In genomic region chr2:73980566-73980965, GRCh38 we compare ENCODE assay signal across 11 cellular contexts. TPM values are rescaled to one million over a fixed set of nuclear protein-coding genes. Genes with fewer than 3 reads are reported as not detected.
DNase-seq lines count a peak whose midpoint lies in the region; FAIRE-seq and TF ChIP-seq lines count a peak whose summit lies in the region.
"Had no signal": no experiment of that assay in that cellular context is flagged by ENCODE, and none has a peak within 500 bp of the region (broad histone marks: within the 10 kb centered on the region; RNA-seq: fewer than 3 reads in every experiment).

No MANE protein-coding gene starts in this region.

- H3K4me3 ChIP-seq in NT2/D1 (ENCODE audit: insufficient read length, low read depth) = peak overlapping the region; percentile 36
- no peak overlapping the region for H3K4me3 ChIP-seq in endothelial cell of umbilical vein (replicated peaks in 1 of 3; ENCODE audit: insufficient read depth in 1 of 3, low read depth in 1 of 3, low read length in 3 of 3)
- no peak overlapping the region for H3K4me3 ChIP-seq in small intestine (ENCODE audit: low read depth in 1 of 2, low read length in 2 of 2)
- H3K4me3 ChIP-seq: body of pancreas had no signal

- no peak overlapping the region for H2AFZ ChIP-seq in endothelial cell of umbilical vein (ENCODE audit: low read depth, low read length)

- intact Hi-C loops in activated CD4-positive, alpha-beta T cell treated with anti-CD3 and anti-CD28 coated beads, Interleukin-2, amount 10 ng/mL, durations not matched to agents 24 days and 14 days (cut with micrococcal nuclease) = no loop called here
- intact Hi-C loops in endothelial cell of umbilical vein (cut with micrococcal nuclease) = loop anchor here (10.0 kb wide), 1 partner anchor 164 kb away; the partner anchor contains the start of gene BOLA3

- BruUV-seq in endothelial cell of umbilical vein (replicated peaks; lab: Mats Ljungman, UMichigan) = no TSS peak

- in situ Hi-C loops in GM13977 (cut with MboI; ENCODE audit: low pct_unique_long_range_greater_than_20kb, low sequenced_read_pairs, unreplicated experiment) = no loop called here

- H3K4me2 ChIP-seq in endothelial cell of umbilical vein (ENCODE audit: insufficient read depth, low read length) = peak overlapping the region; percentile 76

- CTCF ChIA-PET in endothelial cell of umbilical vein (lab: Charles Lee) = interaction anchor here (1.6 kb wide), 1 partner anchor 140 kb away, joined by 4 read pairs; no protein-coding TSS in a partner anchor

- TF ChIP-seq CTCF in endothelial cell of umbilical vein (IDR thresholded peaks at IDR 0.05; ENCODE audit: extremely low read depth in 1 of 2, insufficient read depth in 1 of 2, low read depth in 1 of 2, low read length in 2 of 2) = no peak
- no peak for TF ChIP-seq CTCF in GM13977 (IDR thresholded peaks at IDR 0.05; ENCODE audit: extremely low read depth, insufficient read depth, missing control alignments)

- H3K4me1 ChIP-seq in NT2/D1 (ENCODE audit: insufficient read depth, insufficient read length) (peaks cover 8% of the 10 kb centered on the region), endothelial cell of umbilical vein (ENCODE audit: control insufficient read depth, extremely low read depth, insufficient read depth, low read length) (peaks cover 29% of the 10 kb centered on the region), small intestine (ENCODE audit: control insufficient read depth in 2 of 2, insufficient read depth in 1 of 2, low read depth in 1 of 2, low read length in 1 of 2) (peaks cover 4% of the 10 kb centered on the region in 2 donors)

- peak overlapping the region; percentile 65 for H3K4me3 Mint-ChIP-seq in activated CD4-positive, alpha-beta T cell treated with anti-CD3 and anti-CD28 coated beads, Interleukin-2, amount 10 ng/mL, durations not matched to agents 24 days and 14 days

- POLR2A ChIA-PET in endothelial cell of umbilical vein (lab: Charles Lee) = interaction anchor here (1.3 kb wide), 1 partner anchor 10 kb away, joined by 10 read pairs; no protein-coding TSS in a partner anchor

- H4K20me1 ChIP-seq in endothelial cell of umbilical vein (replicated peaks; ENCODE audit: control insufficient read depth, extremely low read depth, insufficient read depth, low read length) = no peaks in the 10 kb centered on the region

- no peak for TF ChIP-seq POLR2A in endothelial cell of umbilical vein (IDR thresholded peaks at IDR 0.05; ENCODE audit: low read depth, low read length)

- FAIRE-seq in endothelial cell of umbilical vein (lab: Jason Lieb, UNC) (peak; percentile 8), small intestine (lab: Jason Lieb, UNC) (no peak)

- H3K9me1 ChIP-seq in endothelial cell of umbilical vein (replicated peaks; ENCODE audit: control insufficient read depth, extremely low read depth, insufficient read depth, low read length) = no peaks in the 10 kb centered on the region

- peaks cover 65% of the 10 kb centered on the region for H3K4me1 Mint-ChIP-seq in activated CD4-positive, alpha-beta T cell treated with anti-CD3 and anti-CD28 coated beads, Interleukin-2, amount 10 ng/mL, durations not matched to agents 24 days and 14 days

- H3K36me3 ChIP-seq in NT2/D1 (ENCODE audit: insufficient read depth, insufficient read length, low read length) = no peaks in the 10 kb centered on the region
- no peaks in the 10 kb centered on the region for H3K36me3 ChIP-seq in endothelial cell of umbilical vein (ENCODE audit: control insufficient read depth in 2 of 2, extremely low read depth in 1 of 2, insufficient read depth in 2 of 2, low read length in 2 of 2)
- no peaks in the 10 kb centered on the region for H3K36me3 ChIP-seq in small intestine (ENCODE audit: control insufficient read depth in 2 of 2, insufficient read depth in 2 of 2, low read length in 2 of 2)

- peaks cover 9% of the 10 kb centered on the region for H3K27me3 Mint-ChIP-seq in activated CD4-positive, alpha-beta T cell treated with anti-CD3 and anti-CD28 coated beads, Interleukin-2, amount 10 ng/mL, durations not matched to agents 24 days and 14 days

- H3K27me3 ChIP-seq in NT2/D1 (ENCODE audit: insufficient read depth, insufficient read length) (peaks cover 66% of the 10 kb centered on the region), endothelial cell of umbilical vein (ENCODE audit: control insufficient read depth in 2 of 2, insufficient read depth in 2 of 2, low read length in 2 of 2) (no peaks in the 10 kb centered on the region), small intestine (ENCODE audit: control insufficient read depth in 2 of 2, insufficient read depth in 2 of 2, low read length in 2 of 2) (no peaks in the 10 kb centered on the region)
- H3K27me3 ChIP-seq: body of pancreas had no signal

- no peak overlapping the region for H3K27ac ChIP-seq in endothelial cell of umbilical vein (ENCODE audit: insufficient read depth, low read depth, low read length)
- no peak overlapping the region for H3K27ac ChIP-seq in small intestine (ENCODE audit: low read depth in 1 of 2, low read length in 1 of 2)
- H3K27ac ChIP-seq: body of pancreas had no signal

- dilution Hi-C loops in endothelial cell of umbilical vein (cut with MboI; ENCODE audit: extremely low pct_ligation_motif_present, low sequenced_read_pairs) = no loop called here

- no peak overlapping the region for H3K9ac ChIP-seq in NT2/D1 (ENCODE audit: insufficient read length, low read depth)
- H3K9ac ChIP-seq in endothelial cell of umbilical vein (replicated peaks; ENCODE audit: extremely low read depth, insufficient read depth, low read length) = no peak overlapping the region

- no peak overlapping the region for H3K27ac Mint-ChIP-seq in activated CD4-positive, alpha-beta T cell treated with anti-CD3 and anti-CD28 coated beads, Interleukin-2, amount 10 ng/mL, durations not matched to agents 24 days and 14 days

- peaks cover 5% of the 10 kb centered on the region for H3K36me3 Mint-ChIP-seq in activated CD4-positive, alpha-beta T cell treated with anti-CD3 and anti-CD28 coated beads, Interleukin-2, amount 10 ng/mL, durations not matched to agents 24 days and 14 days (ENCODE audit: low read depth)

- 9 to 68% (median 24%) methylated on average over 2 of the region's 2 CpGs for WGBS in small intestine, 3 donors

- DNase-seq in activated CD4-positive, alpha-beta T cell treated with anti-CD3 and anti-CD28 coated beads, Interleukin-2, amount 10 ng/mL, durations not matched to agents 24 days and 14 days = no peak
- DNase-seq in activated CD4-positive, alpha-beta T cell treated with anti-CD3 and anti-CD28 coated beads for 1 hour = no peak
- no peak for DNase-seq in NT2/D1 (ENCODE audit: low read depth, low spot score)
- DNase-seq in endothelial cell of umbilical vein (ENCODE audit: low read depth, low spot score) = no peak
- peak; percentile 68 for DNase-seq in small intestine
- DNase-seq in RPMI8226 = no peak
- DNase-seq in stimulated activated CD4-positive, alpha-beta T cell treated with anti-CD3 and anti-CD28 coated beads, Interleukin-4, amount 100 ng/mL, for 4 hours = no peak
- DNase-seq in GM13977 (ENCODE audit: low spot score) = no peak
- DNase-seq: activated CD4-positive, CD25-positive, alpha-beta regulatory T cell had no signal

- H3K79me2 ChIP-seq in endothelial cell of umbilical vein (ENCODE audit: control insufficient read depth, insufficient read depth, low read length) = peaks cover under 1% of the 10 kb centered on the region

- no peaks in the 10 kb centered on the region for H3K9me3 Mint-ChIP-seq in activated CD4-positive, alpha-beta T cell treated with anti-CD3 and anti-CD28 coated beads, Interleukin-2, amount 10 ng/mL, durations not matched to agents 24 days and 14 days

- H3K9me3 ChIP-seq in NT2/D1 (ENCODE audit: insufficient read depth, low read length) (no peaks in the 10 kb centered on the region), endothelial cell of umbilical vein (replicated peaks; ENCODE audit: control insufficient read depth, insufficient read depth, low read length) (no peaks in the 10 kb centered on the region), small intestine (ENCODE audit: control insufficient read depth, low read depth) (no peaks in the 10 kb centered on the region)
- H3K9me3 ChIP-seq: body of pancreas, mucosa of descending colon had no signal

TF ChIP-seq in endothelial cell of umbilical vein, 7 proteins besides CTCF, POLR2A, EP300 and RAD21 (continues in another document):
- TF ChIP-seq EZH2 (IDR thresholded peaks at IDR 0.05; ENCODE audit: borderline replicate concordance, low read depth, low read length, severe bottlenecking) (no peak), FOS (IDR thresholded peaks at IDR 0.05; ENCODE audit: borderline replicate concordance, insufficient read depth, low read length) (no peak), JUN (IDR thresholded peaks at IDR 0.05; ENCODE audit: borderline replicate concordance, insufficient read depth, insufficient read length, low read depth) (no peak), MYC (IDR thresholded peaks at IDR 0.05; ENCODE audit: low read depth, low read length) (no peak)

RNA-seq across cellular contexts. Expression of gene TET3, which starts 4.1 kb away (rescaled TPM):
- 20.7 and 22.0 TPM in 2 replicates for total RNA-seq in activated CD4-positive, alpha-beta T cell treated with anti-CD3 and anti-CD28 coated beads, Interleukin-2, amount 10 ng/mL, durations not matched to agents 24 days and 14 days
- total RNA-seq in endothelial cell of umbilical vein = 14.7 and 15.6 TPM in 2 replicates
- polyA plus RNA-seq in endothelial cell of umbilical vein (3.0 and 3.4 TPM in 2 replicates), small intestine (1 to 10 TPM; 2.7 to 6.8 (median 5.6) TPM)
- 3.4 and 3.6 TPM in 2 replicates for polyA plus RNA-seq in endothelial cell of umbilical vein (2011; cell fraction: cytosol; rRNA removed)
- 13.8 and 14.6 TPM in 2 replicates for polyA plus RNA-seq in endothelial cell of umbilical vein (2011; cell fraction: nucleus; rRNA removed)
- polyA plus RNA-seq in endothelial cell of umbilical vein (2012) = 6.5 and 7.4 TPM in 2 replicates
- polyA minus RNA-seq in endothelial cell of umbilical vein = 10.6 and 11.2 TPM in 2 replicates
- 9.1 TPM for polyA minus RNA-seq in endothelial cell of umbilical vein (2011; cell fraction: cytosol; rRNA and poly(A)+ RNA removed)
- 13.2 and 15.1 TPM in 2 replicates for polyA minus RNA-seq in endothelial cell of umbilical vein (2011; cell fraction: nucleus; rRNA and poly(A)+ RNA removed)

RNA-seq across cellular contexts. Expression of gene DGUOK, which starts 53.9 kb away (rescaled TPM):
- total RNA-seq in activated CD4-positive, alpha-beta T cell treated with anti-CD3 and anti-CD28 coated beads, Interleukin-2, amount 10 ng/mL, durations not matched to agents 24 days and 14 days = 88.9 and 94.9 TPM in 2 replicates
- 51.8 and 58.8 TPM in 2 replicates for total RNA-seq in endothelial cell of umbilical vein
- polyA plus RNA-seq in endothelial cell of umbilical vein = 68.7 and 77.5 TPM in 2 replicates
- 85.8 and 99.0 TPM in 2 replicates for polyA plus RNA-seq in endothelial cell of umbilical vein (2011; cell fraction: cytosol; rRNA removed)
- polyA plus RNA-seq in endothelial cell of umbilical vein (2011; cell fraction: nucleus; rRNA removed) = 37.5 and 40.0 TPM in 2 replicates
- 77.6 and 82.7 TPM in 2 replicates for polyA plus RNA-seq in endothelial cell of umbilical vein (2012)
- polyA minus RNA-seq in endothelial cell of umbilical vein = 18.6 and 19.3 TPM in 2 replicates
- 24.8 TPM for polyA minus RNA-seq in endothelial cell of umbilical vein (2011; cell fraction: cytosol; rRNA and poly(A)+ RNA removed)
- polyA minus RNA-seq in endothelial cell of umbilical vein (2011; cell fraction: nucleus; rRNA and poly(A)+ RNA removed) = 16.0 and 19.5 TPM in 2 replicates
- polyA plus RNA-seq in small intestine = 100 to 1,000 TPM in 1 of 3 donors, 10 to 100 TPM in 2; 83.8 to 107 (median 88.9) TPM
